14 cellular contexts compared by ENCODE assay signal in the genomic region with DNA sequence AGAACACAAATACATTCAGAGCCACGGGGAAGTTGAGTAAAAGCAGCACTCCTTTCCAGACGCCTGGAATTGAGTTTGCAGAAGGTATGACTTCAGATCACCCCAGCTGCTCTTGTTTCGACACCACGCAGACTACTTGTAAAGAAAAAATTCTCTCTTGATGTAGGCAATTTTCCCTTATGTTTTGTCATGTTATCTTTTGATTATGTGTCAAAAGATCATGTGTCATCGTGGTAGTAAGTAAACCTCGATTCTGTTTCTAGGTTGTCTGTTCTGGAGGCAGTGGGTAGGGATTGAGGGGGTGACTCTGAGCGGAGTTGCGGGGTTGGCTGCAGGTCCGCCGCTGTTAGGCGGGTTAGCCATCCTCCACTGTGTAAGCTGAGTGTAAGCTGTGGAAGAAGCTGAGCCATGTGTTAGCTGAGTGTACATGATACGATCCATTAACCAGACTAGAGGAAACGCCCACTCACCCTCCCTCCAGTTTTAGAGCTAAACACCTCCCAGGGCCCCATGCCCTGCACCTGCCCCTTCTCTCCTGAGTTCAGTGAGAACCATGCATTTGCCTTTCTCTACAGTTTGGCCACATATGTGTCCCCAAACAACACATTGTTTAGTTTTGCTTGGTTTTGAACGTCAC.
DNase-seq lines count a peak whose midpoint lies in the region; ATAC-seq, FAIRE-seq and TF ChIP-seq lines count a peak whose summit lies in the region.
"Had no signal": no experiment of that assay in that cellular context is flagged by ENCODE, and none has a peak within 500 bp of the region (broad histone marks: within the 10 kb centered on the region; RNA-seq: fewer than 3 reads in every experiment).

No MANE protein-coding gene starts in this region.

- in situ Hi-C loops in brain microvascular endothelial cell (cut with HindIII; ENCODE audit: low pct_ligation_motif_present, low sequenced_read_pairs): no loop called here

- H3K36me3 ChIP-seq in endocrine pancreas (ENCODE audit: control insufficient read depth, insufficient read depth, low read length) (no peaks in the 10 kb centered on the region), brain microvascular endothelial cell (replicated peaks) (no peaks in the 10 kb centered on the region), small intestine (ENCODE audit: control insufficient read depth in 2 of 2, insufficient read depth in 2 of 2, low read length in 2 of 2) (no peaks in the 10 kb centered on the region)
- H3K36me3 ChIP-seq: ovary, upper lobe of left lung had no signal

- H3K27me3 Mint-ChIP-seq in activated CD8-positive, alpha-beta memory T cell treated with anti-CD3 and anti-CD28 coated beads, Interleukin-2, amount 10 ng/mL, durations not matched to agents 7 days and 5 days: no peaks in the 10 kb centered on the region

- H3K27me3 ChIP-seq in endocrine pancreas (ENCODE audit: control insufficient read depth, insufficient read depth, low read length): no peaks in the 10 kb centered on the region
- no peaks in the 10 kb centered on the region for H3K27me3 ChIP-seq in brain microvascular endothelial cell (replicated peaks)
- H3K27me3 ChIP-seq in small intestine (ENCODE audit: control insufficient read depth in 2 of 2, insufficient read depth in 2 of 2, low read length in 2 of 2): no peaks in the 10 kb centered on the region
- H3K27me3 ChIP-seq: ovary, upper lobe of left lung had no signal

- no peak overlapping the region for H3K9ac ChIP-seq in endocrine pancreas (ENCODE audit: control insufficient read depth, insufficient read depth, low read length)

- H3K9me3 ChIP-seq in endocrine pancreas (ENCODE audit: control insufficient read depth, low read length) (no peaks in the 10 kb centered on the region), small intestine (ENCODE audit: control insufficient read depth, low read depth) (no peaks in the 10 kb centered on the region)
- H3K9me3 ChIP-seq: ovary, upper lobe of left lung had no signal

- H3K27ac Mint-ChIP-seq in activated CD8-positive, alpha-beta memory T cell treated with anti-CD3 and anti-CD28 coated beads, Interleukin-2, amount 10 ng/mL, durations not matched to agents 7 days and 5 days: no peak overlapping the region
- H3K27ac Mint-ChIP-seq: T-helper 1 cell treated with Interleukin-12 subunit alpha and Interleukin-12 subunit beta and Interleukin-4 antibody, amounts not matched to agents 30 μg/mL and 1 μg/mL, for 36 hours had no signal

- H3K36me3 Mint-ChIP-seq in activated CD8-positive, alpha-beta memory T cell treated with anti-CD3 and anti-CD28 coated beads, Interleukin-2, amount 10 ng/mL, durations not matched to agents 7 days and 5 days: no peaks in the 10 kb centered on the region

- no peak overlapping the region for H3K4me3 Mint-ChIP-seq in activated CD8-positive, alpha-beta memory T cell treated with anti-CD3 and anti-CD28 coated beads, Interleukin-2, amount 10 ng/mL, durations not matched to agents 7 days and 5 days
- H3K4me3 Mint-ChIP-seq: T-helper 1 cell treated with Interleukin-12 subunit alpha and Interleukin-12 subunit beta and Interleukin-4 antibody, amounts not matched to agents 30 μg/mL and 1 μg/mL, for 36 hours had no signal

- ATAC-seq in activated CD8-positive, alpha-beta memory T cell treated with anti-CD3 and anti-CD28 coated beads, Interleukin-2, amount 10 ng/mL, durations not matched to agents 7 days and 5 days: no peak
- no peak for ATAC-seq in HG03521 (IDR thresholded peaks at IDR 0.05; ENCODE audit: unreplicated experiment)

- peak; percentile 62 for DNase-seq in activated CD8-positive, alpha-beta memory T cell treated with anti-CD3 and anti-CD28 coated beads for 24 hours
- DNase-seq in activated CD8-positive, alpha-beta memory T cell treated with anti-CD3 and anti-CD28 coated beads, Interleukin-2, amount 10 ng/mL, durations not matched to agents 7 days and 5 days: no peak
- DNase-seq in NCI-H510A treated with DMSO at 0.1 percent for 48 hours (lab: John Stamatoyannopoulos, UW) (peak; percentile 88), brain microvascular endothelial cell (no peak), small intestine (no peak)
- peak; percentile 53 for DNase-seq in stimulated activated CD8-positive, alpha-beta memory T cell treated with anti-CD3 and anti-CD28 coated beads, Interleukin-4, amount 100 ng/mL, for 48 hours
- DNase-seq: activated CD8-positive, alpha-beta memory T cell treated with anti-CD3 and anti-CD28 coated beads, Interleukin-2, amount 50 U/mL, for 4 hours; ovary; upper lobe of left lung had no signal

- FAIRE-seq in small intestine (lab: Jason Lieb, UNC): no peak
- FAIRE-seq: endometrium, GM12892 had no signal

- H3K27ac ChIP-seq in brain microvascular endothelial cell: no peak overlapping the region
- H3K27ac ChIP-seq in small intestine (ENCODE audit: low read depth in 1 of 2, low read length in 1 of 2): no peak overlapping the region
- H3K27ac ChIP-seq: ovary, upper lobe of left lung had no signal

- no peak for TF ChIP-seq CTCF in brain microvascular endothelial cell (IDR thresholded peaks at IDR 0.05; ENCODE audit: low read depth, low read length, missing control alignments)

- no peaks in the 10 kb centered on the region for H3K4me1 ChIP-seq in endocrine pancreas (ENCODE audit: control insufficient read depth, insufficient read depth, low read length)
- H3K4me1 ChIP-seq in small intestine (ENCODE audit: control insufficient read depth in 2 of 2, insufficient read depth in 1 of 2, low read depth in 1 of 2, low read length in 1 of 2): no peaks in the 10 kb centered on the region

- peak overlapping the region; percentile 40 for H3K4me3 ChIP-seq in endocrine pancreas (ENCODE audit: control insufficient read depth, insufficient read depth, low read length)
- H3K4me3 ChIP-seq in brain microvascular endothelial cell (ENCODE audit: low read depth, low read length): no peak overlapping the region
- H3K4me3 ChIP-seq in small intestine (ENCODE audit: low read depth in 1 of 2, low read length in 2 of 2): no peak overlapping the region
- H3K4me3 ChIP-seq: ovary, upper lobe of left lung had no signal

- no peaks in the 10 kb centered on the region for H3K9me3 Mint-ChIP-seq in activated CD8-positive, alpha-beta memory T cell treated with anti-CD3 and anti-CD28 coated beads, Interleukin-2, amount 10 ng/mL, durations not matched to agents 7 days and 5 days (ENCODE audit: low read depth)
- H3K9me3 Mint-ChIP-seq: T-helper 1 cell treated with Interleukin-12 subunit alpha and Interleukin-12 subunit beta and Interleukin-4 antibody, amounts not matched to agents 30 μg/mL and 1 μg/mL, for 36 hours had no signal

- CTCF ChIA-PET in activated CD8-positive, alpha-beta memory T cell treated with anti-CD3 and anti-CD28 coated beads, Interleukin-2, amount 10 ng/mL, durations not matched to agents 7 days and 5 days (lab: Charles Lee): no interaction called here

- peaks cover 4% of the 10 kb centered on the region for H3K4me1 Mint-ChIP-seq in activated CD8-positive, alpha-beta memory T cell treated with anti-CD3 and anti-CD28 coated beads, Interleukin-2, amount 10 ng/mL, durations not matched to agents 7 days and 5 days

- WGBS in small intestine, 3 donors: 76 to 82% (median 77%) methylated on average over 14 of the region's 14 CpGs

Comparison
In these comparisons a context has a peak if more than half of its experiments do, and no peak if none do; other contexts are left out.
1. DNase-seq: peak in activated CD8-positive, alpha-beta memory T cell treated with anti-CD3 and anti-CD28 coated beads for 24 hours (single experiment), NCI-H510A treated with DMSO at 0.1 percent for 48 hours (single experiment) and stimulated activated CD8-positive, alpha-beta memory T cell treated with anti-CD3 and anti-CD28 coated beads, Interleukin-4, amount 100 ng/mL, for 48 hours (single experiment); none in activated CD8-positive, alpha-beta memory T cell treated with anti-CD3 and anti-CD28 coated beads, Interleukin-2, amount 10 ng/mL, durations not matched to agents 7 days and 5 days (single experiment), brain microvascular endothelial cell (single experiment) and small intestine (single experiment).